12 cellular contexts compared by ENCODE assay signal in genomic region chr11:9527481-9528140, GRCh38. TPM values are rescaled to one million over a fixed set of nuclear protein-coding genes. Genes with fewer than 3 reads are reported as not detected.
DNase-seq lines count a peak whose midpoint lies in the region; ATAC-seq and TF ChIP-seq lines count a peak whose summit lies in the region.
"Had no signal": no experiment of that assay in that cellular context is flagged by ENCODE, and none has a peak within 500 bp of the region (broad histone marks: within the 10 kb centered on the region; RNA-seq: fewer than 3 reads in every experiment).

No MANE protein-coding gene starts in this region.

- H3K27ac ChIP-seq in vagina: peak overlapping the region; percentile 60

- H3K27me3 ChIP-seq in vagina: no peaks in the 10 kb centered on the region
- H3K27me3 ChIP-seq: dorsolateral prefrontal cortex had no signal

- H3K4me3 Mint-ChIP-seq in activated CD4-positive, alpha-beta T cell treated with anti-CD3 and anti-CD28 coated beads for 36 hours: no peak overlapping the region
- no peak overlapping the region for H3K4me3 Mint-ChIP-seq in effector memory CD8-positive, alpha-beta T cell
- H3K4me3 Mint-ChIP-seq: activated CD4-positive, alpha-beta memory T cell treated with anti-CD3 and anti-CD28 coated beads for 36 hours; memory B cell had no signal

- intact Hi-C loops in activated CD4-positive, alpha-beta T cell treated with anti-CD3 and anti-CD28 coated beads for 36 hours (cut with DNase I, micrococcal nuclease): no loop called here
- intact Hi-C loops in mucosa of descending colon (cut with DNase I, micrococcal nuclease) (loop anchor here in 1 of 2 donors (10.0 kb wide), 1 partner anchor 47 kb away; the partner anchor contains the start of gene WEE1), vagina (cut with DNase I) (no loop called here)

- POLR2A ChIA-PET in activated CD4-positive, alpha-beta T cell treated with anti-CD3 and anti-CD28 coated beads for 36 hours (lab: Charles Lee): no interaction called here

- H3K36me3 Mint-ChIP-seq in activated CD4-positive, alpha-beta T cell treated with anti-CD3 and anti-CD28 coated beads for 36 hours (ENCODE audit: low read depth): peaks cover 14% of the 10 kb centered on the region
- peaks cover 32% of the 10 kb centered on the region for H3K36me3 Mint-ChIP-seq in effector memory CD8-positive, alpha-beta T cell (ENCODE audit: insufficient read depth)

- H3K4me1 ChIP-seq in mucosa of descending colon (ENCODE audit: low read depth) (peaks cover 26% of the 10 kb centered on the region), vagina (peaks cover 54% of the 10 kb centered on the region)

- no peaks in the 10 kb centered on the region for H3K9me3 ChIP-seq in mucosa of descending colon
- H3K9me3 ChIP-seq in vagina: no peaks in the 10 kb centered on the region

- H3K9me3 Mint-ChIP-seq in activated CD4-positive, alpha-beta T cell treated with anti-CD3 and anti-CD28 coated beads for 36 hours (ENCODE audit: low read depth): no peaks in the 10 kb centered on the region
- H3K9me3 Mint-ChIP-seq in effector memory CD8-positive, alpha-beta T cell: no peaks in the 10 kb centered on the region
- H3K9me3 Mint-ChIP-seq: activated CD4-positive, alpha-beta memory T cell treated with anti-CD3 and anti-CD28 coated beads for 36 hours; memory B cell had no signal

- H3K4me3 ChIP-seq in choroid plexus epithelial cell (ENCODE audit: low read depth, low read length): no peak overlapping the region
- no peak overlapping the region for H3K4me3 ChIP-seq in mucosa of descending colon
- no peak overlapping the region for H3K4me3 ChIP-seq in vagina
- H3K4me3 ChIP-seq: dorsolateral prefrontal cortex had no signal

- DNase-seq in activated CD4-positive, alpha-beta T cell treated with anti-CD3 and anti-CD28 coated beads for 36 hours: no peak
- DNase-seq in activated CD4-positive, alpha-beta T cell treated with anti-CD3 and anti-CD28 coated beads, Interleukin-2, amount 50 U/mL, for 1 hour: no peak
- DNase-seq in choroid plexus epithelial cell (ENCODE audit: low read depth) (peak; percentile 78), mucosa of descending colon (peak in 1 of 3 donors; percentile 39), vagina (ENCODE audit: extremely low spot score in 2 of 2) (no peak)
- DNase-seq in effector memory CD8-positive, alpha-beta T cell: no peak
- DNase-seq: 8988T; activated CD4-positive, alpha-beta memory T cell treated with anti-CD3 and anti-CD28 coated beads for 36 hours; dorsolateral prefrontal cortex had no signal

- no peak for ATAC-seq in activated CD4-positive, alpha-beta T cell treated with anti-CD3 and anti-CD28 coated beads for 36 hours
- peak; percentile 72 for ATAC-seq in mucosa of descending colon
- no peak for ATAC-seq in GM21619 (IDR thresholded peaks at IDR 0.05; ENCODE audit: unreplicated experiment)
- no peak for ATAC-seq in HG02938 (IDR thresholded peaks at IDR 0.05; ENCODE audit: unreplicated experiment)
- no peak for ATAC-seq in effector memory CD8-positive, alpha-beta T cell (replicated peaks)

- TF ChIP-seq CTCF in choroid plexus epithelial cell (conservative IDR thresholded peaks at IDR 0.05; ENCODE audit: low read depth, low read length) (no peak), mucosa of descending colon (IDR thresholded peaks at IDR 0.05) (no peak), vagina (IDR thresholded peaks at IDR 0.05) (no peak)

- no peaks in the 10 kb centered on the region for H3K27me3 Mint-ChIP-seq in activated CD4-positive, alpha-beta T cell treated with anti-CD3 and anti-CD28 coated beads for 36 hours
- no peaks in the 10 kb centered on the region for H3K27me3 Mint-ChIP-seq in effector memory CD8-positive, alpha-beta T cell
- H3K27me3 Mint-ChIP-seq: activated CD4-positive, alpha-beta memory T cell treated with anti-CD3 and anti-CD28 coated beads for 36 hours; memory B cell had no signal

- H3K4me1 Mint-ChIP-seq in activated CD4-positive, alpha-beta T cell treated with anti-CD3 and anti-CD28 coated beads for 36 hours: no peaks in the 10 kb centered on the region
- H3K4me1 Mint-ChIP-seq in effector memory CD8-positive, alpha-beta T cell (ENCODE audit: low read depth in 2 of 2): no peaks in the 10 kb centered on the region
- H3K4me1 Mint-ChIP-seq: memory B cell had no signal

- no peaks in the 10 kb centered on the region for H3K36me3 ChIP-seq in mucosa of descending colon (ENCODE audit: low read depth)
- H3K36me3 ChIP-seq in vagina: peaks cover 0 to 11% of the 10 kb centered on the region in 2 donors

- CTCF ChIA-PET in activated CD4-positive, alpha-beta T cell treated with anti-CD3 and anti-CD28 coated beads for 36 hours (lab: Charles Lee): no interaction called here

- TF ChIP-seq POLR2A in vagina (IDR thresholded peaks at IDR 0.05): no peak

- H3K27ac Mint-ChIP-seq in activated CD4-positive, alpha-beta T cell treated with anti-CD3 and anti-CD28 coated beads for 36 hours: peak overlapping the region; percentile 11
- H3K27ac Mint-ChIP-seq in effector memory CD8-positive, alpha-beta T cell: no peak overlapping the region
- H3K27ac Mint-ChIP-seq: activated CD4-positive, alpha-beta memory T cell treated with anti-CD3 and anti-CD28 coated beads for 36 hours; memory B cell had no signal

RNA-seq across cellular contexts. Expression of gene WEE1, which starts 45.9 kb away (rescaled TPM):
- 10 to 100 TPM; 44.8 to 46.5 TPM for total RNA-seq in activated CD4-positive, alpha-beta T cell treated with anti-CD3 and anti-CD28 coated beads for 36 hours
- total RNA-seq in mucosa of descending colon (10 to 100 TPM; 17.5 to 33.6 (median 18.0) TPM), vagina (22.1 TPM)
